In the genomic region with DNA sequence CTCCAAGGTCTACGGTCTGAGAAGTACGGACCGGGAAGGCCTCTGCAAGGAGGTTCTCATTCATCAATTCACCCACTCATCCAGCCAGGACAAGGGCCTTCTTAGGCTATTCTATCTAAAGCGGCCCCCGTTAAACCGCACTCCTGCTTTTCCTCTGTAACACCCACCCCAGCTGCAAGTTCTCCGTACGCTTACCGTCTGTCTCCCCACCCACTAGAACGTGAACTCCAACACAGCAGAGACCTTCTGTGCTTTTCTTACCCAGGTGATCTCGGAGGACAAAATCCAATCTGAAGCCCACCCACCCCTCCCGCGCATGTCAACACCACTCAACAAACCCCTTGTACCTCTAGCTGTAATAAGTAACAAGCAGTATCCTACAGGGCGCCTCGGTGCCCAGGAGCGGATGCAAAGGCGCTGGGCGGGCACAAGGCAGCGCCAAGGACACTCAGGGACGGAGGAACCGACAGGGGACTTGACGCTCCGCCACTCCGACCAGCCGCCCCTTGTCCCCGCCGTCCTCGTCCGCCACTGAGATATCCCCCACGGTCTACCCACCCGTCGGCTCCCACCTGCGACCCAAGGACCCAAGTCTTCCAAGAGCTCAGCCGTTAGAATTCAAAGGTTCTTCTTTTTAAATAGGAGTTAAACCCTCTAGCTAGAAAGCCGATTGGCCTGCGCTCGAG, we compare ENCODE assay signal across 8 cellular contexts. TPM values are rescaled to one million over a fixed set of nuclear protein-coding genes. Genes with fewer than 3 reads are reported as not detected.
DNase-seq lines count a peak whose midpoint lies in the region; ATAC-seq and TF ChIP-seq lines count a peak whose summit lies in the region.

TSS of gene AURKA (minus strand) at position 620 of the 686 bp plus-strand sequence. CDS start 4,018 bp downstream, outside the sequence.

- H3K9me3 Mint-ChIP-seq in glutamatergic neuron (ENCODE audit: unreplicated experiment): no peaks in the 10 kb centered on the region

- H3K9me3 ChIP-seq in gastrocnemius medialis: no peaks in the 10 kb centered on the region

- no peaks in the 10 kb centered on the region for H3K27me3 Mint-ChIP-seq in glutamatergic neuron (ENCODE audit: unreplicated experiment)

- H3K4me1 ChIP-seq in ACC112 (ENCODE audit: control insufficient read depth, insufficient read depth, low read length, unreplicated experiment): peaks cover 17% of the 10 kb centered on the region
- H3K4me1 ChIP-seq in gastrocnemius medialis: peaks cover 22 to 23% of the 10 kb centered on the region in 2 donors

- intact Hi-C loops in gastrocnemius medialis (cut with DNase I; ENCODE audit: low total_unique reads): loop anchor here (1.0 kb wide), 2 partner anchors 33 to 77 kb away; partner anchors contain the start of genes FAM210B and RTF2

- peak within 1 kb of the TSS; percentile 83 for H2AFZ ChIP-seq in ACC112 (ENCODE audit: low read length, unreplicated experiment)

- H3K4me1 Mint-ChIP-seq in glutamatergic neuron (ENCODE audit: low read depth, unreplicated experiment): peaks cover 15% of the 10 kb centered on the region

- H3K4me3 ChIP-seq in ACC112 (ENCODE audit: low read depth, low read length) (peak within 1 kb of the TSS; percentile 89), gastrocnemius medialis (peak within 1 kb of the TSS; percentile 82 to 97 (median 86))

- no peaks in the 10 kb centered on the region for H3K27me3 ChIP-seq in ACC112 (ENCODE audit: insufficient read depth, low read length)
- H3K27me3 ChIP-seq in gastrocnemius medialis: no peaks in the 10 kb centered on the region

- in situ Hi-C loops in gastrocnemius medialis (cut with MboI; ENCODE audit: low sequenced_read_pairs in 4 of 4): loop anchor here in 2 of 4 donors (10.0 to 25.0 kb wide), 2 partner anchors 83 to 1321 kb away; partner anchors contain the start of gene PMEPA1 (in 1 of the 2)

- no peaks in the 10 kb centered on the region for H3K36me3 Mint-ChIP-seq in glutamatergic neuron (ENCODE audit: unreplicated experiment)

- DNase-seq in glutamatergic neuron (no peak), gastrocnemius medialis (no peak)
- DNase-seq in stimulated activated CD4-positive, alpha-beta T cell treated with anti-CD3 and anti-CD28 coated beads, Interleukin-12 subunit alpha, Interleukin-12 subunit beta, amount 100 ng/mL, for 4 hours: no peak
- no peak for DNase-seq in stimulated activated CD4-positive, alpha-beta T cell treated with anti-CD3 and anti-CD28 coated beads, Interleukin-2, amount 100 ng/mL, for 48 hours

- peak within 1 kb of the TSS; percentile 92 for H3K27ac ChIP-seq in ACC112 (ENCODE audit: low read depth, low read length)
- H3K27ac ChIP-seq in VCaP: peak within 1 kb of the TSS; percentile 97
- H3K27ac ChIP-seq in gastrocnemius medialis: peak within 1 kb of the TSS; percentile 86 to 94 (median 90)

- ATAC-seq in GM18867 (IDR thresholded peaks at IDR 0.05; ENCODE audit: unreplicated experiment): peak; percentile 34
- peak; percentile 35 for ATAC-seq in HG03066 (IDR thresholded peaks at IDR 0.05; ENCODE audit: low read depth, unreplicated experiment)
- ATAC-seq in gastrocnemius medialis: peak; percentile 42 to 55

- peak within 1 kb of the TSS; percentile 52 for H3K27ac Mint-ChIP-seq in glutamatergic neuron (ENCODE audit: unreplicated experiment)

- TF ChIP-seq CTCF in VCaP (conservative IDR thresholded peaks at IDR 0.05) (no peak), glutamatergic neuron (IDR thresholded peaks at IDR 0.05; ENCODE audit: partially characterized antibody, unreplicated experiment) (no peak), gastrocnemius medialis (IDR thresholded peaks at IDR 0.05 in 4 of 5, conservative IDR thresholded peaks at IDR 0.05 in 1 of 5) (no peak)

- TF ChIP-seq POLR2A in gastrocnemius medialis (IDR thresholded peaks at IDR 0.05): no peak

- H3K4me3 Mint-ChIP-seq in glutamatergic neuron (ENCODE audit: unreplicated experiment): no peak within 1 kb of the TSS

- peaks cover 87% of the 10 kb centered on the region for H3K79me2 ChIP-seq in ACC112 (ENCODE audit: control insufficient read depth, insufficient read depth, low read length, unreplicated experiment)

- H3K36me3 ChIP-seq in ACC112 (ENCODE audit: insufficient read depth, low read length) (peaks cover 14% of the 10 kb centered on the region), gastrocnemius medialis (peaks cover 2 to 14% of the 10 kb centered on the region in 2 donors)

RNA-seq across cellular contexts. Expression of gene AURKA, which starts in this region (rescaled TPM):
- total RNA-seq in glutamatergic neuron (ENCODE audit: unreplicated experiment): 12.4 TPM
- 10 to 100 TPM in 1 of 4 donors, 1 to 10 TPM in 3; 1.6 to 11.3 (median 4.6) TPM for total RNA-seq in gastrocnemius medialis
